ENCODE assay signal across 8 cellular contexts in the genomic region with DNA sequence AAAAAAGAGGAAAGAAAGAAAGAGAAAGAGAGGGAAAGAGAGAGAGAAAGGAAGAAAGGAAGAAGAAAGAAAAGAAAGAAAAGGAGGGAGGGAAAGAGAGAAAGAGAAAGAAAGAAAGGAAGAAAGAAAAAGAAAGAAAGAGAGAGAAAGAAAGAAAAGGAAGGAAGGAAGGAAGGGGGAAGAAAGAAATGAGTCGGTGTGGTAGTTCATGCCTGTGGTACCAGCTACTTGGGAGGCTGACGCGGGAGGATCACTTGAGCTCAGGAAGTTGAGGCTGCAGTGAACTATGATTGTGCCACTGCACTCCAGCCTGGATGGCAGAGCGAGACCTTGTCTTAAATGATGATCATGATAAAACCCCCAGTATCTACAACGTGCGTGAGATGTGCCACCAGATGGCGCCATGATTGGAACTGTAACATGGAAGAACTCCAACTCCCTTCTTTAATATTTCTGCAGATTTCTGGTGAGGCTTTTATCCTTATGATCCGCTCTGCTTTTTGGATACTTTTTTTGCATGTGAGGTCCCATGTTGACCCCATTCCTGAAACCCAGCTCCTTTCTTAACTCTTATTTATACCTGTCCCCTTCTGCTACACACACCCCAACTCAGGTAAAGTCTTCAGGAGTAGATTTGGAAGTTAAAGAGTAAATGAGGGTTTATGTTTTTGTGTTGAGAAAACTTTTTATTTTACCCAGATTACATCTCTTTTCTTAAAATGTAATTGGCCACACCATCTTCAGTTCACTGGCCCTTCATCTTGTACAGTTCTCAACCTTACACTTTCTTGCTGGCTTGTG. TPM values are rescaled to one million over a fixed set of nuclear protein-coding genes. Genes with fewer than 3 reads are reported as not detected.
DNase-seq lines count a peak whose midpoint lies in the region; ATAC-seq and TF ChIP-seq lines count a peak whose summit lies in the region.

No MANE protein-coding gene starts in this region.

- TF ChIP-seq POLR2A in HCT116 (IDR thresholded peaks at IDR 0.05; ENCODE audit: borderline replicate concordance, extremely low read depth, insufficient read depth, insufficient read length) (no peak), right lobe of liver (IDR thresholded peaks at IDR 0.05) (no peak)

- H3K9me3 Mint-ChIP-seq in CD4-positive, CD25-positive, alpha-beta regulatory T cell = peaks cover 0 to 3% (median 0%) of the 10 kb centered on the region in 7 donors
- H3K9me3 Mint-ChIP-seq in chondrocyte (ENCODE audit: low read depth) = no peaks in the 10 kb centered on the region

- intact Hi-C loops in HCT116 (cut with micrococcal nuclease) (loop anchor here (1.0 to 10.0 kb wide), 3 partner anchors 54 to 160 kb away; a partner anchor contains a TSS), right lobe of liver (cut with DNase I) (loop anchor here in 1 of 2 donors (10.0 kb wide), 1 partner anchor 74 kb away; no protein-coding TSS in a partner anchor)

- H3K4me3 ChIP-seq in CD4-positive, CD25-positive, alpha-beta regulatory T cell (ENCODE audit: low read depth, low read length) = no peak overlapping the region
- H3K4me3 ChIP-seq in HCT116 (replicated peaks in 1 of 2; ENCODE audit: low read depth in 1 of 2, low read length in 2 of 2) (no peak overlapping the region), right lobe of liver (no peak overlapping the region)

- no peak overlapping the region for H3K9ac ChIP-seq in HCT116 (ENCODE audit: low read length)

- peaks cover 44% of the 10 kb centered on the region for H3K27me3 Mint-ChIP-seq in CD4-positive, CD25-positive, alpha-beta regulatory T cell
- H3K27me3 Mint-ChIP-seq in chondrocyte (ENCODE audit: low read depth) = peaks cover 31% of the 10 kb centered on the region

- H3K4me3 Mint-ChIP-seq in CD4-positive, CD25-positive, alpha-beta regulatory T cell = peak overlapping the region in 1 of 4 donors; percentile 11
- no peak overlapping the region for H3K4me3 Mint-ChIP-seq in chondrocyte (ENCODE audit: unreplicated experiment)

- peak overlapping the region; percentile 49 for H3K4me2 ChIP-seq in HCT116 (ENCODE audit: low read length)

- peak; percentile 70 to 77 for ATAC-seq in CD4-positive, CD25-positive, alpha-beta regulatory T cell (ENCODE audit: low read depth in 2 of 2)
- ATAC-seq in HCT116 (peak; percentile 97), right lobe of liver (peak; percentile 89 to 92 (median 91)), HG03460 (IDR thresholded peaks at IDR 0.05; ENCODE audit: unreplicated experiment) (no peak)

- CTCF ChIA-PET in HCT116 (lab: Charles Lee) = interaction anchor here (0.7 to 1.1 kb wide), 3 partner anchors 13 to 76 kb away, joined by 3 read pairs; no protein-coding TSS in a partner anchor

- RAD21 ChIA-PET in HCT116 (lab: Charles Lee; ENCODE audit: low non-redundant PET in 1 of 2, low total read pairs in 2 of 2, uncharacterized antibody in 2 of 2, unreplicated experiment in 2 of 2) = interaction anchor here in 1 of 2 experiments (1.1 kb wide), 1 partner anchor 78 kb away, joined by 3 read pairs; no protein-coding TSS in a partner anchor

- H3K4me1 ChIP-seq in CD4-positive, CD25-positive, alpha-beta regulatory T cell (ENCODE audit: control insufficient read depth, insufficient read depth, low read length, poor library complexity, severe bottlenecking) = no peaks in the 10 kb centered on the region
- H3K4me1 ChIP-seq in HCT116 (ENCODE audit: control insufficient read depth in 1 of 2, insufficient read depth in 2 of 2, low read length in 2 of 2) (peaks cover 0 to 10% of the 10 kb centered on the region in 2 experiments; a peak in 2 of 4 replicates), right lobe of liver (no peaks in the 10 kb centered on the region)

- peak overlapping the region in 1 of 3 donors; percentile 0 for H3K27ac Mint-ChIP-seq in CD4-positive, CD25-positive, alpha-beta regulatory T cell
- no peak overlapping the region for H3K27ac Mint-ChIP-seq in chondrocyte (ENCODE audit: unreplicated experiment)

- POLR2A ChIA-PET in HCT116 (lab: Charles Lee) = no interaction called here

- H3K4me1 Mint-ChIP-seq in CD4-positive, CD25-positive, alpha-beta regulatory T cell = peaks cover 4 to 9% (median 6%) of the 10 kb centered on the region in 4 donors
- no peaks in the 10 kb centered on the region for H3K4me1 Mint-ChIP-seq in chondrocyte (ENCODE audit: low read depth)

- no peaks in the 10 kb centered on the region for H4K20me1 ChIP-seq in HCT116 (ENCODE audit: insufficient read depth)

- BruUV-seq in HCT116 (replicated peaks; lab: Mats Ljungman, UMichigan) = no TSS peak

- peak; percentile 42; the same call in 1 of the 2 replicates for TF ChIP-seq RAD21 in HCT116 (IDR thresholded peaks at IDR 0.05; ENCODE audit: low read depth)

- H3K27me3 ChIP-seq in CD4-positive, CD25-positive, alpha-beta regulatory T cell (ENCODE audit: control insufficient read depth, insufficient read depth, low read length) = peaks cover 9% of the 10 kb centered on the region
- H3K27me3 ChIP-seq in HCT116 (ENCODE audit: insufficient read depth, low read length) = no peaks in the 10 kb centered on the region
- no peaks in the 10 kb centered on the region for H3K27me3 ChIP-seq in right lobe of liver

- WGBS in right lobe of liver (ENCODE audit: insufficient coverage, low coverage, low lambda C conversion rate, missing lambda C conversion rate) = 10% methylated on average over 7 of the region's 8 CpGs

- peak; percentile 44 to 85 (median 80); a peak in 5 of 6 replicates for TF ChIP-seq CTCF in HCT116 (IDR thresholded peaks at IDR 0.05 in 2 of 3, conservative IDR thresholded peaks at IDR 0.05 in 1 of 3; ENCODE audit: borderline replicate concordance in 1 of 3, insufficient read depth in 1 of 3, low read depth in 2 of 3, low read length in 2 of 3)
- TF ChIP-seq CTCF in chondrocyte (IDR thresholded peaks at IDR 0.05) = peak; percentile 86
- peak; percentile 55 to 84 (median 78) for TF ChIP-seq CTCF in right lobe of liver (IDR thresholded peaks at IDR 0.05)

- peak; percentile 53 to 81 (median 60) for DNase-seq in CD4-positive, CD25-positive, alpha-beta regulatory T cell
- DNase-seq in HCT116 (ENCODE audit: low read depth, low spot score) = peak; percentile 78
- DNase-seq in NCI-H446 (lab: John Stamatoyannopoulos, UW) = peak; percentile 56 to 84
- DNase-seq in activated CD4-positive, alpha-beta T cell treated with anti-CD3 and anti-CD28 coated beads for 1 hour = peak; percentile 54
- no peak for DNase-seq in chondrocyte (ENCODE audit: low spot score)
- peak; percentile 67 to 75 (median 70) for DNase-seq in right lobe of liver
- DNase-seq in stimulated activated CD4-positive, alpha-beta T cell treated with anti-CD3 and anti-CD28 coated beads, TNF-alpha, amount 100 ng/mL, for 48 hours (ENCODE audit: low read depth in 3 of 3) = peak; percentile 47 to 63 (median 53)

- H3K36me3 ChIP-seq in CD4-positive, CD25-positive, alpha-beta regulatory T cell (ENCODE audit: control insufficient read depth, insufficient read depth, low read length) = no peaks in the 10 kb centered on the region
- no peaks in the 10 kb centered on the region for H3K36me3 ChIP-seq in HCT116 (ENCODE audit: control insufficient read depth in 1 of 2, insufficient read depth in 2 of 2, low read length in 2 of 2)
- H3K36me3 ChIP-seq in right lobe of liver = no peaks in the 10 kb centered on the region

- H3K9me3 ChIP-seq in CD4-positive, CD25-positive, alpha-beta regulatory T cell (ENCODE audit: control insufficient read depth in 2 of 2, low read length in 2 of 2) = no peaks in the 10 kb centered on the region
- H3K9me3 ChIP-seq in HCT116 (ENCODE audit: control insufficient read depth in 1 of 2, insufficient read depth in 1 of 2, low read depth in 1 of 2, low read length in 2 of 2) (no peaks in the 10 kb centered on the region), right lobe of liver (no peaks in the 10 kb centered on the region)

- peak overlapping the region; percentile 28 for H2AFZ ChIP-seq in HCT116 (ENCODE audit: low read depth, low read length, poor library complexity, severe bottlenecking)

- no peaks in the 10 kb centered on the region for H3K79me2 ChIP-seq in HCT116 (ENCODE audit: insufficient read depth, low read length)

- no peaks in the 10 kb centered on the region for H3K9me2 ChIP-seq in HCT116 (ENCODE audit: insufficient read depth)

- no peaks in the 10 kb centered on the region for H3K36me3 Mint-ChIP-seq in CD4-positive, CD25-positive, alpha-beta regulatory T cell
- no peaks in the 10 kb centered on the region for H3K36me3 Mint-ChIP-seq in chondrocyte (ENCODE audit: low read depth)

- no peak overlapping the region for H3K27ac ChIP-seq in CD4-positive, CD25-positive, alpha-beta regulatory T cell (ENCODE audit: insufficient read depth, low read length, poor library complexity, severe bottlenecking)
- no peak overlapping the region for H3K27ac ChIP-seq in HCT116 (ENCODE audit: low read depth, low read length)
- H3K27ac ChIP-seq in right lobe of liver = no peak overlapping the region

TF ChIP-seq in HCT116, 20 proteins besides CTCF, POLR2A, EP300 and RAD21:
- TF ChIP-seq CBX3 (IDR thresholded peaks at IDR 0.05; ENCODE audit: low read depth) = 0 out of 2 replicates have a peak, but pooled peaks have one; percentile 28
- no peak for TF ChIP-seq JUND (IDR thresholded peaks at IDR 0.05)

RNA-seq across cellular contexts. Expression of a gene that starts 25.6 kb away (rescaled TPM):
- not detected for total RNA-seq in CD4-positive, CD25-positive, alpha-beta regulatory T cell
- under 1 TPM in 1 of 4 donors, not detected in 3; 0.33 TPM for polyA plus RNA-seq in CD4-positive, CD25-positive, alpha-beta regulatory T cell
- total RNA-seq in HCT116 (2021; ENCODE audit: unreplicated experiment) = 0.39 TPM
- polyA plus RNA-seq in HCT116 (2012) = 0.17 and 0.27 TPM in 2 replicates
- total RNA-seq in chondrocyte = 0.72 TPM in 1 of 3 replicates, not detected in the others
- total RNA-seq in right lobe of liver = under 1 TPM in 2 of 6 experiments, not detected in 4; 0.29 to 0.40 TPM

RNA-seq across cellular contexts. Expression of a gene that starts 29.9 kb away (rescaled TPM):
- total RNA-seq in CD4-positive, CD25-positive, alpha-beta regulatory T cell = not detected
- polyA plus RNA-seq in CD4-positive, CD25-positive, alpha-beta regulatory T cell = not detected
- total RNA-seq in HCT116 (2021; ENCODE audit: unreplicated experiment) (not detected), chondrocyte (not detected in 3 replicates), right lobe of liver (not detected)
- not detected in 2 replicates for polyA plus RNA-seq in HCT116 (2012)

RNA-seq across cellular contexts. Expression of a gene that starts 56.8 kb away (rescaled TPM):
- not detected for total RNA-seq in CD4-positive, CD25-positive, alpha-beta regulatory T cell
- polyA plus RNA-seq in CD4-positive, CD25-positive, alpha-beta regulatory T cell = not detected
- not detected for total RNA-seq in HCT116 (2021; ENCODE audit: unreplicated experiment)
- not detected in 2 replicates for polyA plus RNA-seq in HCT116 (2012)
- not detected in 3 replicates for total RNA-seq in chondrocyte
- not detected for total RNA-seq in right lobe of liver
